ENCODE assay signal across 8 cellular contexts in genomic region chr6:135922170-135922569, GRCh38.
DNase-seq lines count a peak whose midpoint lies in the region; ATAC-seq lines count a peak whose summit lies in the region.

No MANE protein-coding gene starts in this region.

- ATAC-seq in HG02970 (IDR thresholded peaks at IDR 0.05; ENCODE audit: low FRiP score, unreplicated experiment), result no peak

- DNase-seq in DMS153 treated with DMSO at 0.1 percent for 48 hours (lab: John Stamatoyannopoulos, UW; ENCODE audit: unreplicated experiment) (peak; percentile 25), M059J (ENCODE audit: low read depth) (peak; percentile 99), dedifferentiated amniotic fluid mesenchymal stem cell (ENCODE audit: extremely low spot score) (peak; percentile 85), non-pigmented ciliary epithelial cell (ENCODE audit: low read depth) (peak; percentile 93), occipital lobe (lab: John Stamatoyannopoulos, UW) (no peak), ureter (ENCODE audit: low spot score) (no peak), NCI-H1048 (lab: John Stamatoyannopoulos, UW) (no peak)

Comparison
In these comparisons a context has a peak if more than half of its experiments do, and no peak if none do; other contexts are left out.
1. DNase-seq: peak in DMS153 treated with DMSO at 0.1 percent for 48 hours (single experiment), M059J (single experiment), dedifferentiated amniotic fluid mesenchymal stem cell (single experiment) and non-pigmented ciliary epithelial cell (single experiment); none in occipital lobe (single experiment), ureter (single experiment) and NCI-H1048 (single experiment).